In the genomic region with DNA sequence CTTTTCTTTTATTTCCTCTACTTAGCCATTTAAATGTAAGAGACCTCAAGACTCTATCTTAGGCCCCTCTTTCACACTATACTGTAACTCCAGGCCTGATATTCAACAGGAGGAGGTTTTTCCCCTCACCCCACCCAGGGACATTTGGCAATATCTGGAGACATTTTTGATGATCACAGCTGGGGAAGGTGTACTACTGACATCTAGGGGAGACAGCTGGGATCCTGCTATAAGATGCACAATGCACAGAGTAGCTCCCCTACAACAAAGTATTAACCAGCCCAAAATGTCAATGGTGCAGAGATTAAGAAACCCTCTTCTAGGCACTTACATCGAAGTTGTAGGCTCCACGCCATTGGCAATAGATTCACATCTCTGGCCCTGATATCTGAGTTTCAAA, we compare ENCODE assay signal across 13 cellular contexts.
DNase-seq lines count a peak whose midpoint lies in the region; ATAC-seq and TF ChIP-seq lines count a peak whose summit lies in the region.
"Had no signal": no experiment of that assay in that cellular context is flagged by ENCODE, and none has a peak within 500 bp of the region (broad histone marks: within the 10 kb centered on the region; RNA-seq: fewer than 3 reads in every experiment).

No MANE protein-coding gene starts in this region.

- no peaks in the 10 kb centered on the region for H3K4me1 Mint-ChIP-seq in neural crest cell
- no peaks in the 10 kb centered on the region for H3K4me1 Mint-ChIP-seq in activated naive CD4-positive, alpha-beta T cell treated with anti-CD3 and anti-CD28 coated beads, Interleukin-2, amount 10 ng/mL, durations not matched to agents 7 days and 5 days

- H3K4me3 ChIP-seq in adipocyte (ENCODE audit: low read length) = no peak overlapping the region
- H3K4me3 ChIP-seq in effector memory CD4-positive, alpha-beta T cell (ENCODE audit: insufficient read depth, low read depth, low read length, poor library complexity, severe bottlenecking) = no peak overlapping the region
- H3K4me3 ChIP-seq: ascending aorta, gastrocnemius medialis, mucosa of descending colon had no signal

- H3K27me3 Mint-ChIP-seq in neural crest cell (ENCODE audit: low read depth) = no peaks in the 10 kb centered on the region
- H3K27me3 Mint-ChIP-seq in activated naive CD4-positive, alpha-beta T cell treated with anti-CD3 and anti-CD28 coated beads, Interleukin-2, amount 10 ng/mL, durations not matched to agents 7 days and 5 days = no peaks in the 10 kb centered on the region

- peaks cover 7% of the 10 kb centered on the region for H3K9me3 Mint-ChIP-seq in neural crest cell
- H3K9me3 Mint-ChIP-seq in activated naive CD4-positive, alpha-beta T cell treated with anti-CD3 and anti-CD28 coated beads, Interleukin-2, amount 10 ng/mL, durations not matched to agents 7 days and 5 days = peaks cover 1% of the 10 kb centered on the region

- H3K4me1 ChIP-seq in adipocyte (ENCODE audit: control insufficient read depth, insufficient read depth, low read length) = no peaks in the 10 kb centered on the region
- no peaks in the 10 kb centered on the region for H3K4me1 ChIP-seq in effector memory CD4-positive, alpha-beta T cell (ENCODE audit: control insufficient read depth, insufficient read depth, low read length, poor library complexity, severe bottlenecking)
- H3K4me1 ChIP-seq: ascending aorta, gastrocnemius medialis had no signal

- no peak for ATAC-seq in Right ventricle myocardium inferior
- ATAC-seq: gastrocnemius medialis, mucosa of descending colon had no signal

- CTCF ChIA-PET in activated naive CD4-positive, alpha-beta T cell treated with anti-CD3 and anti-CD28 coated beads, Interleukin-2, amount 10 ng/mL, durations not matched to agents 7 days and 5 days (lab: Charles Lee) = no interaction called here

- DNase-seq in GM10266 (ENCODE audit: extremely low spot score) (no peak), Kasumi-1 (lab: John Stamatoyannopoulos, UW) (peak; percentile 23 to 40), adipocyte (ENCODE audit: low read depth) (peak; percentile 19), neural crest cell (ENCODE audit: low read depth, low spot score) (no peak), Right ventricle myocardium inferior (ENCODE audit: missing footprints) (no peak), NCI-H1048 (lab: John Stamatoyannopoulos, UW) (no peak)
- DNase-seq in activated naive CD4-positive, alpha-beta T cell treated with anti-CD3 and anti-CD28 coated beads, Interleukin-2, amount 10 ng/mL, durations not matched to agents 7 days and 5 days = no peak
- no peak for DNase-seq in effector memory CD4-positive, alpha-beta T cell
- DNase-seq: gastrocnemius medialis, mucosa of descending colon, NCI-H1694, SHP77 treated with DMSO at 0.1 percent for 48 hours had no signal

- H3K36me3 Mint-ChIP-seq in neural crest cell (ENCODE audit: low read depth) = no peaks in the 10 kb centered on the region
- H3K36me3 Mint-ChIP-seq in activated naive CD4-positive, alpha-beta T cell treated with anti-CD3 and anti-CD28 coated beads, Interleukin-2, amount 10 ng/mL, durations not matched to agents 7 days and 5 days = no peaks in the 10 kb centered on the region

- no peak overlapping the region for H3K27ac ChIP-seq in effector memory CD4-positive, alpha-beta T cell (ENCODE audit: insufficient read depth, low read length, poor library complexity, severe bottlenecking)
- H3K27ac ChIP-seq: ascending aorta, gastrocnemius medialis had no signal

- intact Hi-C loops in Right ventricle myocardium inferior (cut with DNase I) = no loop called here

- no peak overlapping the region for H3K27ac Mint-ChIP-seq in neural crest cell (ENCODE audit: unreplicated experiment)
- H3K27ac Mint-ChIP-seq in activated naive CD4-positive, alpha-beta T cell treated with anti-CD3 and anti-CD28 coated beads, Interleukin-2, amount 10 ng/mL, durations not matched to agents 7 days and 5 days = no peak overlapping the region

- H3K4me3 Mint-ChIP-seq in neural crest cell = no peak overlapping the region
- H3K4me3 Mint-ChIP-seq in activated naive CD4-positive, alpha-beta T cell treated with anti-CD3 and anti-CD28 coated beads, Interleukin-2, amount 10 ng/mL, durations not matched to agents 7 days and 5 days = no peak overlapping the region

- H3K27me3 ChIP-seq in adipocyte (replicated peaks; ENCODE audit: control insufficient read depth, insufficient read depth, low read length) = no peaks in the 10 kb centered on the region
- no peaks in the 10 kb centered on the region for H3K27me3 ChIP-seq in effector memory CD4-positive, alpha-beta T cell (replicated peaks; ENCODE audit: control insufficient read depth, insufficient read depth, low read length, poor library complexity, severe bottlenecking)
- H3K27me3 ChIP-seq: ascending aorta, gastrocnemius medialis had no signal

- TF ChIP-seq CTCF in GM10266 (IDR thresholded peaks at IDR 0.05; ENCODE audit: control insufficient read depth, insufficient read depth, low read depth, missing control alignments) (peak; percentile 16), neural crest cell (conservative IDR thresholded peaks at IDR 0.05) (peak; percentile 43)

- no peaks in the 10 kb centered on the region for H3K36me3 ChIP-seq in adipocyte (ENCODE audit: control insufficient read depth, insufficient read depth, low read length, severe bottlenecking)
- no peaks in the 10 kb centered on the region for H3K36me3 ChIP-seq in effector memory CD4-positive, alpha-beta T cell (ENCODE audit: control insufficient read depth, insufficient read depth, low read length)
- H3K36me3 ChIP-seq: ascending aorta, gastrocnemius medialis had no signal

- H3K9me3 ChIP-seq in adipocyte (ENCODE audit: control insufficient read depth, low read length) = no peaks in the 10 kb centered on the region
- no peaks in the 10 kb centered on the region for H3K9me3 ChIP-seq in effector memory CD4-positive, alpha-beta T cell (ENCODE audit: control insufficient read depth, low read length)
- H3K9me3 ChIP-seq: ascending aorta, gastrocnemius medialis, mucosa of descending colon had no signal

- no peak overlapping the region for H3K9ac ChIP-seq in adipocyte (ENCODE audit: low read length)

Comparison
In these comparisons a context has a peak if more than half of its experiments do, and no peak if none do; other contexts are left out.
1. DNase-seq: peak in Kasumi-1 (2 of 2) and adipocyte (single experiment); none in GM10266 (single experiment), neural crest cell (single experiment), Right ventricle myocardium inferior (single experiment), activated naive CD4-positive, alpha-beta T cell treated with anti-CD3 and anti-CD28 coated beads, Interleukin-2, amount 10 ng/mL, durations not matched to agents 7 days and 5 days (single experiment), NCI-H1048 (single experiment) and effector memory CD4-positive, alpha-beta T cell (0 of 3).